In the genomic region with DNA sequence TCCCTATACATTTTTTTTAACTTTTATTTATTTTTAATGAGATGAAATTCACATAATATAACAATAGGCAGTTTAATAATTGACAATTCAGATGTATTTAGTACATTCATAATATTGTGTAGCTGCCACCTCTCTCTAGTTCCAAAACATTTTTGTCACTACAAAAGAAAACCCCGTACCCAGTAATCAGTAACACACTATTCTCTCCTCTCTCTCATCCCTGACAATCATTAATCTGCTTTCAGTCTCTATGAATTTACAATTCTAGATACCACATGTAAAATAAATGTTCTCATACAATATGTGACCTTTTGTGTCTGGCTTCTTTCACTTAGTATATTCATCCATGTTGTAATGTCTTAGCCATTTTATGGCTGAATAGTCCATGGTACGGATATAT, we compare ENCODE assay signal across 8 cellular contexts.
"Had no signal": no experiment of that assay in that cellular context is flagged by ENCODE, and none has a peak within 500 bp of the region (broad histone marks: within the 10 kb centered on the region; RNA-seq: fewer than 3 reads in every experiment).

No MANE protein-coding gene starts in this region.

- H3K27ac ChIP-seq: GM23248 had no signal

- H3K4me3 ChIP-seq: GM23248, HAP-1, K562 had no signal

- H3K9me3 ChIP-seq: HAP-1 had no signal

- DNase-seq: GM23248, GOT3, H7, HFFc6, IMR-90 had no signal

- H3K36me3 ChIP-seq: HAP-1 had no signal

- ATAC-seq: HCT116, K562 had no signal

- H3K4me1 ChIP-seq: HAP-1 had no signal
